ENCODE assay signal across 19 cellular contexts in genomic region chr1:210489491-210489890, GRCh38.
A peak's percentile ranks its signal among the peaks of the same experiment; 100 is the strongest.
DNase-seq lines count a peak whose midpoint lies in the region; ATAC-seq and TF ChIP-seq lines count a peak whose summit lies in the region.
"Had no signal": no experiment of that assay in that cellular context is flagged by ENCODE, and none has a peak within 500 bp of the region (broad histone marks: within the 10 kb centered on the region; RNA-seq: fewer than 3 reads in every experiment).

No MANE protein-coding gene starts in this region.

- TF ChIP-seq EP300 in SK-N-SH (IDR thresholded peaks at IDR 0.05; ENCODE audit: borderline replicate concordance in 1 of 2, low read depth in 1 of 2, low read length in 1 of 2): no peak

- POLR2A ChIA-PET in AG04449 (lab: Yijun Ruan, JAX): no interaction called here
- POLR2A ChIA-PET in SK-N-SH (lab: Yijun Ruan, JAX): no interaction called here

- H4K20me1 ChIP-seq in SK-N-SH (ENCODE audit: insufficient read depth): no peaks in the 10 kb centered on the region
- H4K20me1 ChIP-seq: BLaER1 had no signal

- no peak for TF ChIP-seq RAD21 in SK-N-SH (IDR thresholded peaks at IDR 0.05; ENCODE audit: low read length)

- H3K9me3 ChIP-seq in SK-N-SH: no peaks in the 10 kb centered on the region
- H3K9me3 ChIP-seq: BLaER1 had no signal

- CTCF ChIA-PET in AG04449 (lab: Yijun Ruan, JAX) (interaction anchor here (1.0 to 1.5 kb wide), 2 partner anchors 9 to 12 kb away, joined by 4 to 6 read pairs; no protein-coding TSS in a partner anchor), SK-N-SH (lab: Yijun Ruan, JAX) (interaction anchor here (0.6 to 1.0 kb wide), 2 partner anchors 384 to 644 kb away, joined by 3 to 4 read pairs; partner anchors contain the start of gene KCNH1)

- H3K9ac ChIP-seq in SK-N-SH: no peak overlapping the region
- H3K9ac ChIP-seq: BLaER1 had no signal

- H3F3A ChIP-seq in SK-N-SH (replicated peaks; ENCODE audit: insufficient read depth): no peaks in the 10 kb centered on the region

- H3K27ac ChIP-seq in SK-N-SH (ENCODE audit: low read depth in 2 of 2, low read length in 1 of 2): peak overlapping the region in 1 of 2 experiments; percentile 74; a peak in 1 of 4 replicates
- H3K27ac ChIP-seq: BLaER1, PC-9 had no signal

- no peak overlapping the region for H3K4me3 ChIP-seq in AG04449 (ENCODE audit: low read depth, low read length)
- H3K4me3 ChIP-seq in SK-N-SH (ENCODE audit: low read depth in 2 of 2, low read length in 1 of 2): no peak overlapping the region
- H3K4me3 ChIP-seq: BLaER1, PC-9 had no signal

- peaks cover 0 to 11% of the 10 kb centered on the region in 2 experiments; a peak in 2 of 4 replicates for H3K4me1 ChIP-seq in SK-N-SH (ENCODE audit: control insufficient read depth in 1 of 2, insufficient read depth in 2 of 2, low read depth in 1 of 2, low read length in 1 of 2)
- H3K4me1 ChIP-seq: BLaER1 had no signal

- H3K79me2 ChIP-seq in SK-N-SH (ENCODE audit: insufficient read depth): no peaks in the 10 kb centered on the region

- TF ChIP-seq CTCF in AG04449 (IDR thresholded peaks at IDR 0.05; ENCODE audit: insufficient read depth, low read length, missing control alignments) (no peak), SK-N-SH (IDR thresholded peaks at IDR 0.05) (no peak)

- ATAC-seq in GM19035 (IDR thresholded peaks at IDR 0.05; ENCODE audit: unreplicated experiment) (no peak), HG02885 (IDR thresholded peaks at IDR 0.05; ENCODE audit: poor library complexity, unreplicated experiment) (no peak)

- H3K36me3 ChIP-seq in SK-N-SH (replicated peaks in 1 of 2; ENCODE audit: control insufficient read depth in 1 of 2, insufficient read depth in 2 of 2, low read length in 1 of 2): no peaks in the 10 kb centered on the region
- H3K36me3 ChIP-seq: BLaER1 had no signal

- in situ Hi-C loops in G401 (cut with HindIII; ENCODE audit: low sequenced_read_pairs): no loop called here

- DNase-seq in AG04449 (ENCODE audit: low read depth, low spot score): peak; percentile 10
- DNase-seq in G401 (ENCODE audit: low spot score): peak; percentile 99
- no peak for DNase-seq in SK-N-SH
- peak; percentile 78 for DNase-seq in cerebellum (ENCODE audit: low spot score)
- DNase-seq in activated CD4-positive, alpha-beta T cell treated with anti-CD3 and anti-CD28 coated beads for 4 hours: no peak
- no peak for DNase-seq in activated gamma-delta T cell (lab: John Stamatoyannopoulos, UW)
- DNase-seq: 8988T; CD4-positive, alpha-beta memory T cell; DMS79 treated with DMSO at 0.1 percent for 48 hours; HFFc6; Karpas-422; NCI-H1436; NCI-H2029; NCI-H2171 treated with DMSO at 0.1 percent for 48 hours; NCI-H748 treated with DMSO at 0.1 percent for 48 hours; PC-9 had no signal

- H3K27me3 ChIP-seq in SK-N-SH (ENCODE audit: insufficient read depth): no peaks in the 10 kb centered on the region
- H3K27me3 ChIP-seq: BLaER1 had no signal

- no peak overlapping the region for H3K4me2 ChIP-seq in SK-N-SH
- H3K4me2 ChIP-seq: BLaER1, PC-9 had no signal

- H2AFZ ChIP-seq in SK-N-SH (ENCODE audit: low read depth): no peak overlapping the region
- H2AFZ ChIP-seq: PC-9 had no signal

- no peaks in the 10 kb centered on the region for H3K9me2 ChIP-seq in SK-N-SH

- WGBS in SK-N-SH (ENCODE audit: low lambda C conversion rate): 18% methylated on average over 1 of the region's 1 CpG

TF ChIP-seq in SK-N-SH, 30 proteins besides CTCF, POLR2A, EP300 and RAD21:
- TF ChIP-seq RXRA (IDR thresholded peaks at IDR 0.05; ENCODE audit: borderline replicate concordance, low read depth): no peak
- peak; percentile 31; the same call in 1 of the 2 replicates for TF ChIP-seq TCF12 (IDR thresholded peaks at IDR 0.05)
TF ChIP-seq in SK-N-SH: peak in this region for 1.

Comparison
In these comparisons a context has a peak if more than half of its experiments do, and no peak if none do; other contexts are left out.
1. DNase-seq: peak in AG04449 (single experiment), G401 (single experiment) and cerebellum (single experiment); none in SK-N-SH (single experiment), activated CD4-positive, alpha-beta T cell treated with anti-CD3 and anti-CD28 coated beads for 4 hours (0 of 2) and activated gamma-delta T cell (single experiment).